ENCODE assay signal across 16 cellular contexts in genomic region chr10:77282163-77282562, GRCh38.
"Had no signal": no experiment of that assay in that cellular context is flagged by ENCODE, and none has a peak within 500 bp of the region (broad histone marks: within the 10 kb centered on the region; RNA-seq: fewer than 3 reads in every experiment).

No MANE protein-coding gene starts in this region.

- H3K27me3 ChIP-seq: neural progenitor cell, sigmoid colon had no signal

- H3K4me3 ChIP-seq: neural progenitor cell, sigmoid colon, transverse colon had no signal

- H3K36me3 Mint-ChIP-seq: brain, naive B cell, neural progenitor cell, T-cell had no signal

- H3K4me3 Mint-ChIP-seq: activated naive CD4-positive, alpha-beta T cell treated with anti-CD3 and anti-CD28 coated beads for 36 hours; activated T-helper 17 cell treated with anti-CD3 and anti-CD28 coated beads, Interleukin-2, amount 50 U/mL, for 72 hours; brain; neural progenitor cell; T-cell had no signal

- H3K9me3 ChIP-seq: sigmoid colon, SK-N-SH, transverse colon had no signal

- H2AFZ ChIP-seq: neural progenitor cell had no signal

- H3K27ac Mint-ChIP-seq: activated naive CD4-positive, alpha-beta T cell treated with anti-CD3 and anti-CD28 coated beads for 36 hours; activated T-helper 17 cell treated with anti-CD3 and anti-CD28 coated beads, Interleukin-2, amount 50 U/mL, for 72 hours; brain; neural progenitor cell; T-cell had no signal

- H3K27ac ChIP-seq: neural progenitor cell had no signal

- FAIRE-seq: islet of Langerhans had no signal

- ATAC-seq: activated T-helper 17 cell treated with anti-CD3 and anti-CD28 coated beads, Interleukin-2, amount 50 U/mL, for 72 hours; left lobe of liver had no signal

- H3K4me2 ChIP-seq: neural progenitor cell, SK-N-SH had no signal

- H3K9me3 Mint-ChIP-seq: activated T-helper 17 cell treated with anti-CD3 and anti-CD28 coated beads, Interleukin-2, amount 50 U/mL, for 72 hours; brain had no signal

- H3K9ac ChIP-seq: neural progenitor cell, SK-N-SH had no signal

- DNase-seq: activated CD4-positive, alpha-beta T cell treated with anti-CD3 and anti-CD28 coated beads, Interleukin-2, amount 50 U/mL, for 1 hour; activated naive CD4-positive, alpha-beta T cell treated with anti-CD3 and anti-CD28 coated beads for 36 hours; amniotic stem cell; dermis blood vessel endothelial cell; naive B cell; sigmoid colon; SK-N-SH; stimulated activated CD4-positive, alpha-beta T cell treated with anti-CD3 and anti-CD28 coated beads, Interleukin-2, amount 100 ng/mL, for 24 hours; T-helper 9 cell; transverse colon had no signal

- H3K36me3 ChIP-seq: neural progenitor cell, sigmoid colon, transverse colon had no signal
